Comparison of ENCODE assay signal across 8 cellular contexts in genomic region chr10:11823989-11824346, GRCh38. TPM values are rescaled to one million over a fixed set of nuclear protein-coding genes. Genes with fewer than 3 reads are reported as not detected.
DNase-seq lines count a peak whose midpoint lies in the region; ATAC-seq and TF ChIP-seq lines count a peak whose summit lies in the region.

No MANE protein-coding gene starts in this region.

- peaks cover 31% of the 10 kb centered on the region for H3K27me3 Mint-ChIP-seq in brain

- no peak for ATAC-seq in Right ventricle myocardium inferior
- ATAC-seq in GM21528 (IDR thresholded peaks at IDR 0.05; ENCODE audit: low FRiP score, unreplicated experiment) = no peak

- no peaks in the 10 kb centered on the region for H3K27me3 ChIP-seq in cardiac muscle cell
- H3K27me3 ChIP-seq in mesenchymal stem cell (ENCODE audit: control insufficient read depth in 1 of 2, insufficient read depth in 1 of 2, low read length in 2 of 2) = peaks cover 0 to 22% of the 10 kb centered on the region in 2 experiments
- no peaks in the 10 kb centered on the region for H3K27me3 ChIP-seq in Karpas-422 (ENCODE audit: low read length)

- no peaks in the 10 kb centered on the region for H3K79me2 ChIP-seq in Karpas-422 (ENCODE audit: low read length)

- H3K4me3 ChIP-seq in cardiac muscle cell (peak overlapping the region; percentile 89), mesenchymal stem cell (ENCODE audit: insufficient read depth in 1 of 2, low read depth in 1 of 2, low read length in 2 of 2) (peak overlapping the region; percentile 81 to 97), urinary bladder (ENCODE audit: low read depth, low read length) (peak overlapping the region; percentile 94), Karpas-422 (ENCODE audit: low read length) (no peak overlapping the region)

- H3K14ac ChIP-seq in mesenchymal stem cell (ENCODE audit: low read length in 2 of 2) = no peak overlapping the region

- no peak overlapping the region for H2BK12ac ChIP-seq in mesenchymal stem cell (ENCODE audit: low read length in 2 of 2)

- H4K8ac ChIP-seq in mesenchymal stem cell (ENCODE audit: low read length) = no peak overlapping the region

- TF ChIP-seq CTCF in cardiac muscle cell (IDR thresholded peaks at IDR 0.05; ENCODE audit: low read depth, low read length) = no peak
- TF ChIP-seq CTCF in brain (conservative IDR thresholded peaks at IDR 0.05) = no peak

- no peaks in the 10 kb centered on the region for H3K9me2 ChIP-seq in Karpas-422 (replicated peaks; ENCODE audit: insufficient read depth, low read length)

- no peak overlapping the region for H4K91ac ChIP-seq in mesenchymal stem cell (ENCODE audit: low read length)

- H2BK120ac ChIP-seq in mesenchymal stem cell (ENCODE audit: low read depth, low read length) = no peak overlapping the region

- peaks cover 0 to 3% (median 0%) of the 10 kb centered on the region in 5 experiments for H3K9me3 Mint-ChIP-seq in brain

- peak in 1 of 2 donors; percentile 19 for DNase-seq in cardiac muscle cell (ENCODE audit: low read depth in 1 of 2, low spot score in 1 of 2)
- no peak for DNase-seq in Right ventricle myocardium inferior (ENCODE audit: missing footprints)
- peak; percentile 37 for DNase-seq in mesenchymal stem cell
- no peak for DNase-seq in Karpas-422
- DNase-seq in DMS53 (lab: John Stamatoyannopoulos, UW) = no peak

- H3K27ac ChIP-seq in cardiac muscle cell (no peak overlapping the region), mesenchymal stem cell (ENCODE audit: low read length, poor library complexity, severe bottlenecking) (peak overlapping the region; percentile 20), urinary bladder (ENCODE audit: low read depth) (no peak overlapping the region), Karpas-422 (ENCODE audit: low read length) (no peak overlapping the region)

- H3K4me1 Mint-ChIP-seq in brain = peaks cover 13% of the 10 kb centered on the region

- H3K9me3 ChIP-seq in cardiac muscle cell (ENCODE audit: low read depth) (no peaks in the 10 kb centered on the region), mesenchymal stem cell (ENCODE audit: control insufficient read depth, low read length) (no peaks in the 10 kb centered on the region), Karpas-422 (ENCODE audit: low read length) (no peaks in the 10 kb centered on the region)

- intact Hi-C loops in Right ventricle myocardium inferior (cut with DNase I) = no loop called here

- WGBS in mesenchymal stem cell = 50% methylated on average over 4 of the region's 6 CpGs
- WGBS in urinary bladder = 28% methylated on average over 6 of the region's 6 CpGs

- peak overlapping the region in 3 of 5 experiments; percentile 16 to 65 (median 40) for H3K27ac Mint-ChIP-seq in brain

- H3K36me3 ChIP-seq in cardiac muscle cell = no peaks in the 10 kb centered on the region
- H3K36me3 ChIP-seq in mesenchymal stem cell (ENCODE audit: control insufficient read depth in 1 of 2, insufficient read depth in 2 of 2, low read depth in 1 of 2, low read length in 2 of 2) = no peaks in the 10 kb centered on the region
- no peaks in the 10 kb centered on the region for H3K36me3 ChIP-seq in urinary bladder (ENCODE audit: insufficient read depth)
- H3K36me3 ChIP-seq in Karpas-422 (ENCODE audit: insufficient read depth, low read length) = no peaks in the 10 kb centered on the region

- H3K23ac ChIP-seq in mesenchymal stem cell (ENCODE audit: low read length in 2 of 2) = peak overlapping the region in 1 of 2 experiments; percentile 63

- H3K79me1 ChIP-seq in mesenchymal stem cell (replicated peaks; ENCODE audit: low read length, poor library complexity, severe bottlenecking) = peaks cover 19% of the 10 kb centered on the region

- H3K18ac ChIP-seq in mesenchymal stem cell (ENCODE audit: low read depth in 1 of 2, low read length in 2 of 2) = no peak overlapping the region

- H3K4me2 ChIP-seq in mesenchymal stem cell (ENCODE audit: low read length, poor library complexity, severe bottlenecking) = peak overlapping the region; percentile 91
- no peak overlapping the region for H3K4me2 ChIP-seq in Karpas-422 (ENCODE audit: low read depth, low read length, poor library complexity, severe bottlenecking)

- H3K9ac ChIP-seq in mesenchymal stem cell (ENCODE audit: low read length) (peak overlapping the region; percentile 77), Karpas-422 (ENCODE audit: low read length) (no peak overlapping the region)

- no peak overlapping the region for H2AK5ac ChIP-seq in mesenchymal stem cell (ENCODE audit: low read length, severe bottlenecking)

- no peaks in the 10 kb centered on the region for H4K20me1 ChIP-seq in Karpas-422 (ENCODE audit: insufficient read depth, low read depth, low read length)

- H3K4me1 ChIP-seq in cardiac muscle cell (ENCODE audit: low read depth) (peaks cover 13% of the 10 kb centered on the region), mesenchymal stem cell (ENCODE audit: control insufficient read depth, insufficient read depth, low read depth, low read length) (peaks cover 6% of the 10 kb centered on the region), urinary bladder (ENCODE audit: insufficient read depth) (no peaks in the 10 kb centered on the region), Karpas-422 (ENCODE audit: low read length) (no peaks in the 10 kb centered on the region)

- H3K36me3 Mint-ChIP-seq in brain = no peaks in the 10 kb centered on the region

- H2BK15ac ChIP-seq in mesenchymal stem cell (ENCODE audit: low read depth, poor library complexity, severe bottlenecking) = no peak overlapping the region

- peak overlapping the region; percentile 87 to 94 (median 88) for H3K4me3 Mint-ChIP-seq in brain

- no peak overlapping the region for H3K4ac ChIP-seq in mesenchymal stem cell (ENCODE audit: low read depth in 1 of 2, low read length in 2 of 2)

- H2AFZ ChIP-seq in mesenchymal stem cell (ENCODE audit: low read depth, low read length) = peak overlapping the region; percentile 48
- no peak overlapping the region for H2AFZ ChIP-seq in Karpas-422 (ENCODE audit: low read length)

- H2BK5ac ChIP-seq in mesenchymal stem cell (ENCODE audit: low read depth, low read length, poor library complexity, severe bottlenecking) = no peak overlapping the region

RNA-seq across cellular contexts. Expression of gene PROSER2, which starts 0.8 kb away (rescaled TPM):
- total RNA-seq in cardiac muscle cell = 17.3 and 20.7 TPM in 2 replicates
- 11.4 and 23.7 TPM in 2 replicates for polyA plus RNA-seq in cardiac muscle cell
- 1.2 TPM for total RNA-seq in Right ventricle myocardium inferior
- polyA plus RNA-seq in brain (ENCODE audit: insufficient read depth, low read depth, low replicate concordance) = 0.63 TPM
- 1.7 TPM for polyA plus RNA-seq in mesenchymal stem cell (2013, experiment 1 of 2)
- 2.0 TPM for polyA plus RNA-seq in mesenchymal stem cell (2013, experiment 2 of 2)
- 3.2 TPM for total RNA-seq in urinary bladder
- 6.6 TPM for polyA plus RNA-seq in urinary bladder
- total RNA-seq in Karpas-422 (2014; rRNA removed; shearing (Covaris generic); ENCODE audit: low replicate concordance) = not detected in 2 replicates
